Comparison of ENCODE assay signal across 1 cellular context in genomic region chr20:32685541-32686529, GRCh38.
TF ChIP-seq lines count a peak whose summit lies in the region.

No MANE protein-coding gene starts in this region.

TF ChIP-seq in HepG2, 621 proteins besides CTCF, POLR2A, EP300 and RAD21 (continued from another document and continues in another):
- peak; percentile 98 for TF ChIP-seq ZNF687 (CRISPR knock-in tag; IDR thresholded peaks at IDR 0.05)
- no peak for TF ChIP-seq DNMT1 (CRISPR knock-in tag; IDR thresholded peaks at IDR 0.05)
- no peak for TF ChIP-seq JUNB (CRISPR knock-in tag; IDR thresholded peaks at IDR 0.05; ENCODE audit: borderline replicate concordance)
- TF ChIP-seq ZIK1 (CRISPR knock-in tag; IDR thresholded peaks at IDR 0.05; ENCODE audit: borderline replicate concordance, low read depth), result no peak; the same call in 1 of the 2 replicates
- TF ChIP-seq TEAD3 (CRISPR knock-in tag; optimal IDR thresholded peaks at IDR 0.05; ENCODE audit: borderline replicate concordance), result peak; percentile 72
- TF ChIP-seq ETS1 (CRISPR knock-in tag; IDR thresholded peaks at IDR 0.05), result no peak
- no peak for TF ChIP-seq SP2 (CRISPR knock-in tag; IDR thresholded peaks at IDR 0.05)
- TF ChIP-seq RBM22 (optimal IDR thresholded peaks at IDR 0.05; ENCODE audit: low read length), result peak; percentile 32
- TF ChIP-seq U2AF1 (optimal IDR thresholded peaks at IDR 0.05; ENCODE audit: low read depth, low read length), result no peak
- peak; percentile 77 for TF ChIP-seq NRL (CRISPR knock-in tag; IDR thresholded peaks at IDR 0.05; ENCODE audit: borderline replicate concordance)
- peak; percentile 83; the same call in 1 of the 2 replicates for TF ChIP-seq ZFP36L1 (CRISPR knock-in tag; IDR thresholded peaks at IDR 0.05)
- TF ChIP-seq HES4 (CRISPR knock-in tag; IDR thresholded peaks at IDR 0.05; ENCODE audit: borderline replicate concordance), result peak; percentile 49; the same call in 1 of the 2 replicates
- TF ChIP-seq ZNF33A (CRISPR knock-in tag; IDR thresholded peaks at IDR 0.05; ENCODE audit: borderline replicate concordance), result peak; percentile 98
- TF ChIP-seq SRSF1 (optimal IDR thresholded peaks at IDR 0.05; ENCODE audit: low read depth, low read length), result peak; percentile 52
- peak; percentile 85; the same call in 1 of the 2 replicates for TF ChIP-seq ZNF276 (CRISPR knock-in tag; IDR thresholded peaks at IDR 0.05; ENCODE audit: low read depth)
- TF ChIP-seq HNRNPLL (IDR thresholded peaks at IDR 0.05; ENCODE audit: low read depth, low read length, poor library complexity, severe bottlenecking), result no peak
- peak; percentile 97 for TF ChIP-seq IRX3 (CRISPR knock-in tag; IDR thresholded peaks at IDR 0.05; ENCODE audit: borderline replicate concordance, low read depth)
- TF ChIP-seq AHDC1 (CRISPR knock-in tag; IDR thresholded peaks at IDR 0.05; ENCODE audit: borderline replicate concordance), result peak; percentile 100
- 0 out of 2 replicates have a peak, but pooled peaks have one; percentile 65 for TF ChIP-seq ARHGAP35 (CRISPR knock-in tag; IDR thresholded peaks at IDR 0.05; ENCODE audit: borderline replicate concordance)
- TF ChIP-seq FOXM1 (CRISPR knock-in tag; IDR thresholded peaks at IDR 0.05), result no peak
- TF ChIP-seq HDAC2 (CRISPR knock-in tag; IDR thresholded peaks at IDR 0.05), result peak; percentile 98
- no peak; the same call in 1 of the 2 replicates for TF ChIP-seq HINFP (CRISPR knock-in tag; IDR thresholded peaks at IDR 0.05; ENCODE audit: low read depth)
- peak; percentile 96 for TF ChIP-seq ARID2 (CRISPR knock-in tag; IDR thresholded peaks at IDR 0.05; ENCODE audit: borderline replicate concordance)
- peak; percentile 87 for TF ChIP-seq FOXP1 (IDR thresholded peaks at IDR 0.05)
- peak; percentile 98 for TF ChIP-seq FOXP1 (CRISPR knock-in tag; IDR thresholded peaks at IDR 0.05)
- no peak for TF ChIP-seq ZNF780A (CRISPR knock-in tag; IDR thresholded peaks at IDR 0.05)
- TF ChIP-seq ZNF275 (CRISPR knock-in tag; IDR thresholded peaks at IDR 0.05; ENCODE audit: borderline replicate concordance), result peak; percentile 68; the same call in 1 of the 2 replicates
- TF ChIP-seq CEBPG (CRISPR knock-in tag; IDR thresholded peaks at IDR 0.05), result peak; percentile 88
- TF ChIP-seq ZFP1 (CRISPR knock-in tag; IDR thresholded peaks at IDR 0.05), result peak; percentile 94
- no peak; the same call in 1 of the 2 replicates for TF ChIP-seq ZNF891 (CRISPR knock-in tag; IDR thresholded peaks at IDR 0.05)
- peak; percentile 99 for TF ChIP-seq ZNF510 (CRISPR knock-in tag; IDR thresholded peaks at IDR 0.05; ENCODE audit: low read depth)
- no peak for TF ChIP-seq RFX1 (IDR thresholded peaks at IDR 0.05)
- TF ChIP-seq KMT2B (CRISPR knock-in tag; IDR thresholded peaks at IDR 0.05), result peak; percentile 62
- TF ChIP-seq SRSF4 (IDR thresholded peaks at IDR 0.05; ENCODE audit: low read depth, low read length, poor library complexity, severe bottlenecking), result no peak
- TF ChIP-seq ZNF496 (CRISPR knock-in tag; IDR thresholded peaks at IDR 0.05; ENCODE audit: insufficient replicate concordance), result no peak
- peak; percentile 92 for TF ChIP-seq MYC (CRISPR knock-in tag; IDR thresholded peaks at IDR 0.05; ENCODE audit: borderline replicate concordance)
- no peak for TF ChIP-seq YY1 (IDR thresholded peaks at IDR 0.05; ENCODE audit: insufficient read depth, insufficient replicate concordance, low read depth, low read length)
- TF ChIP-seq PAX8 (CRISPR knock-in tag; IDR thresholded peaks at IDR 0.05; ENCODE audit: borderline replicate concordance), result 0 out of 2 replicates have a peak, but pooled peaks have one; percentile 13
- TF ChIP-seq HDAC6 (IDR thresholded peaks at IDR 0.05; ENCODE audit: low read depth, low read length), result no peak
- TF ChIP-seq CREBL2 (CRISPR knock-in tag; IDR thresholded peaks at IDR 0.05; ENCODE audit: borderline replicate concordance), result 0 out of 2 replicates have a peak, but pooled peaks have one; percentile 35
- TF ChIP-seq ZC3H13 (CRISPR knock-in tag; IDR thresholded peaks at IDR 0.05), result no peak; the same call in 1 of the 2 replicates
- peak; percentile 100 for TF ChIP-seq KDM6A (CRISPR knock-in tag; IDR thresholded peaks at IDR 0.05; ENCODE audit: low read depth)
- no peak for TF ChIP-seq POLR2AphosphoS2 (IDR thresholded peaks at IDR 0.05; ENCODE audit: low read depth, low read length)
- TF ChIP-seq CENPT (CRISPR knock-in tag; IDR thresholded peaks at IDR 0.05; ENCODE audit: low read depth), result no peak
- peak; percentile 88; the same call in 1 of the 2 replicates for TF ChIP-seq ZNF468 (CRISPR knock-in tag; IDR thresholded peaks at IDR 0.05)
- peak; percentile 95 for TF ChIP-seq SKI (IDR thresholded peaks at IDR 0.05; ENCODE audit: partially characterized antibody)
- peak; percentile 93 for TF ChIP-seq JUN (CRISPR knock-in tag; IDR thresholded peaks at IDR 0.05)
- no peak for TF ChIP-seq ZNF672 (CRISPR knock-in tag; IDR thresholded peaks at IDR 0.05)
- TF ChIP-seq HIC2 (CRISPR knock-in tag; IDR thresholded peaks at IDR 0.05; ENCODE audit: low read depth), result peak; percentile 73
- TF ChIP-seq SIN3A (IDR thresholded peaks at IDR 0.05; ENCODE audit: borderline replicate concordance, low read depth, low read length), result no peak
- TF ChIP-seq KDM3A (CRISPR knock-in tag; IDR thresholded peaks at IDR 0.05; ENCODE audit: low read depth), result peak; percentile 96
- peak; percentile 94 for TF ChIP-seq ERF (CRISPR knock-in tag; IDR thresholded peaks at IDR 0.05)
- peak; percentile 81; the same call in 1 of the 2 replicates for TF ChIP-seq ZNF451 (CRISPR knock-in tag; IDR thresholded peaks at IDR 0.05)
